Comparison of ENCODE assay signal across 8 cellular contexts in the genomic region with DNA sequence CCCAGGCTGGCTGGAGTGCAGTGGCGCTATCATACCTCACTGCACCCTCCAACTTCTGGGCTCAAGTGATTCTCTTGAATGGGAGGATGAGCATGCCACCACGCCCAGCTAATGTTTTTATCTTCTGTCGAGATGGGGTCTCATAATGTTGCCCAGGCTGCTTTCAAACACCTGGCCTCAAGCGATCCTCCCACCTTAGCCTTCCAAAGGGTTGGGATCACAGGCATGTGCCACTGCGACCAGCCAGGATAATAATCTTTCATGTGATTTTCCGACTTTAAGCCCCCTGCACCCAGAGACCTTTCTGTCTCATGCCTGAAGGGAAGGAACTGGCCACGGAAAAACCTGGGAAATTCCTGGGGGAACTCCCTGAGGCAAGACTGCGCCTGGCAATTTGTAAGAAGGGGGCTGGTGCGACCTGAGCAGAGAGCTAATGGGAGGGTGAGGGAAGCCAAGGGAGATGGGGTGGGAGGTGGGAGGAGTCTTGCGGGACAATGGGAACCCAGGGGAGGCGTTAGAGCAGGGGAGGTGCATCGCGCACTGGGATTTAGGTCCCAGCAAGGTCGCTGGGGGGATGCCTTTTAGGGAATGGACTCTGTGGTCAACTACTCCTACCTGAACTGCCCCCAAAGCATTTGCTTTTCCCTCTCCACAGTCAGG. TPM values are rescaled to one million over a fixed set of nuclear protein-coding genes. Genes with fewer than 3 reads are reported as not detected.
DNase-seq lines count a peak whose midpoint lies in the region; ATAC-seq and TF ChIP-seq lines count a peak whose summit lies in the region.

No MANE protein-coding gene starts in this region.

- H3K4me1 ChIP-seq in MM.1S (ENCODE audit: low read length) (peaks cover 11% of the 10 kb centered on the region), transverse colon (peaks cover 10 to 22% (median 16%) of the 10 kb centered on the region in 4 donors)

- intact Hi-C loops in transverse colon (cut with DNase I; ENCODE audit: low total_unique reads), result no loop called here

- H3K9me3 ChIP-seq in MM.1S (replicated peaks; ENCODE audit: insufficient read depth, low read length) (no peaks in the 10 kb centered on the region), neural cell (ENCODE audit: low read length) (no peaks in the 10 kb centered on the region), transverse colon (no peaks in the 10 kb centered on the region)

- H3K27ac ChIP-seq in MM.1S (ENCODE audit: low read length) (no peak overlapping the region), neural cell (ENCODE audit: low read length) (no peak overlapping the region), transverse colon (no peak overlapping the region)

- no peaks in the 10 kb centered on the region for H3F3A ChIP-seq in MM.1S (ENCODE audit: insufficient read depth, low read length)
- no peaks in the 10 kb centered on the region for H3F3A ChIP-seq in neural cell (ENCODE audit: insufficient read depth, low read length, poor library complexity, severe bottlenecking)

- H3K36me3 ChIP-seq in MM.1S (replicated peaks; ENCODE audit: insufficient read depth, low read length) (no peaks in the 10 kb centered on the region), neural cell (ENCODE audit: insufficient read depth, low read length) (no peaks in the 10 kb centered on the region), transverse colon (no peaks in the 10 kb centered on the region)

- H3K79me2 ChIP-seq in MM.1S (ENCODE audit: low read length) (peaks cover 11% of the 10 kb centered on the region), neural cell (replicated peaks; ENCODE audit: insufficient read depth, low read length) (peaks cover 10% of the 10 kb centered on the region)

- peak overlapping the region; percentile 64 for H2AFZ ChIP-seq in MM.1S (ENCODE audit: low read length)
- peak overlapping the region; percentile 90 for H2AFZ ChIP-seq in neural cell (ENCODE audit: low read depth, low read length)

- TF ChIP-seq RAD21 in neural cell (conservative IDR thresholded peaks at IDR 0.05), result no peak

- no peak for TF ChIP-seq POLR2A in transverse colon (IDR thresholded peaks at IDR 0.05)

- H3K4me3 ChIP-seq in MM.1S (ENCODE audit: low read length) (peak overlapping the region; percentile 93; the same call in 1 of the 2 replicates), neural cell (ENCODE audit: low read length) (peak overlapping the region; percentile 92), transverse colon (peak overlapping the region in 2 of 4 donors; percentile 87 to 92)

- TF ChIP-seq EP300 in neural cell (conservative IDR thresholded peaks at IDR 0.05; ENCODE audit: poor library complexity, severe bottlenecking) (no peak), transverse colon (IDR thresholded peaks at IDR 0.05; ENCODE audit: low read depth) (no peak)

- ATAC-seq in GM21619 (IDR thresholded peaks at IDR 0.05; ENCODE audit: unreplicated experiment) (no peak), GM18519 (IDR thresholded peaks at IDR 0.05; ENCODE audit: low FRiP score, unreplicated experiment) (no peak)

- in situ Hi-C loops in transverse colon (cut with MboI; ENCODE audit: low pct_ligation_motif_present in 1 of 4, low pct_unique_long_range_greater_than_20kb in 1 of 4, low sequenced_read_pairs in 3 of 4), result loop anchor here in 3 of 4 donors (10.0 to 25.0 kb wide), 2 partner anchors 123 to 131 kb away; no protein-coding TSS in a partner anchor

- H3K9ac ChIP-seq in MM.1S (ENCODE audit: low read length) (no peak overlapping the region), neural cell (ENCODE audit: low read length) (peak overlapping the region; percentile 77)

- 10 to 31% methylated on average over 9 to 14 of the region's 14 CpGs for WGBS in transverse colon (ENCODE audit: low coverage in 1 of 2), 2 donors

- TF ChIP-seq CTCF in MM.1S (IDR thresholded peaks at IDR 0.05; ENCODE audit: low read length) (no peak), neural cell (IDR thresholded peaks at IDR 0.05; ENCODE audit: poor library complexity, severe bottlenecking) (no peak), transverse colon (IDR thresholded peaks at IDR 0.05) (no peak)

- H4K20me1 ChIP-seq in MM.1S (ENCODE audit: insufficient read depth, low read length) (no peaks in the 10 kb centered on the region), neural cell (ENCODE audit: insufficient read depth) (no peaks in the 10 kb centered on the region)

- DNase-seq in COR-L47 (lab: John Stamatoyannopoulos, UW) (peak; percentile 32), MM.1S (no peak), dermis blood vessel endothelial cell (peak; percentile 34), HCEC 1CT (no peak), transverse colon (no peak)

- H3K27me3 ChIP-seq in MM.1S (replicated peaks; ENCODE audit: insufficient read depth, low read length) (peaks cover 18% of the 10 kb centered on the region), neural cell (ENCODE audit: insufficient read depth, low read depth, low read length) (no peaks in the 10 kb centered on the region), transverse colon (no peaks in the 10 kb centered on the region)

- H3K9me2 ChIP-seq in MM.1S (replicated peaks; ENCODE audit: insufficient read depth, low read length), result no peaks in the 10 kb centered on the region
- no peaks in the 10 kb centered on the region for H3K9me2 ChIP-seq in neural cell (ENCODE audit: insufficient read depth, low read length)

- H3K4me2 ChIP-seq in MM.1S (ENCODE audit: low read depth, low read length), result peak overlapping the region; percentile 99
- H3K4me2 ChIP-seq in neural cell (ENCODE audit: low read length), result no peak overlapping the region

TF ChIP-seq in neural cell, 6 proteins besides CTCF, POLR2A, EP300 and RAD21:
- TF ChIP-seq, protein P1, sequence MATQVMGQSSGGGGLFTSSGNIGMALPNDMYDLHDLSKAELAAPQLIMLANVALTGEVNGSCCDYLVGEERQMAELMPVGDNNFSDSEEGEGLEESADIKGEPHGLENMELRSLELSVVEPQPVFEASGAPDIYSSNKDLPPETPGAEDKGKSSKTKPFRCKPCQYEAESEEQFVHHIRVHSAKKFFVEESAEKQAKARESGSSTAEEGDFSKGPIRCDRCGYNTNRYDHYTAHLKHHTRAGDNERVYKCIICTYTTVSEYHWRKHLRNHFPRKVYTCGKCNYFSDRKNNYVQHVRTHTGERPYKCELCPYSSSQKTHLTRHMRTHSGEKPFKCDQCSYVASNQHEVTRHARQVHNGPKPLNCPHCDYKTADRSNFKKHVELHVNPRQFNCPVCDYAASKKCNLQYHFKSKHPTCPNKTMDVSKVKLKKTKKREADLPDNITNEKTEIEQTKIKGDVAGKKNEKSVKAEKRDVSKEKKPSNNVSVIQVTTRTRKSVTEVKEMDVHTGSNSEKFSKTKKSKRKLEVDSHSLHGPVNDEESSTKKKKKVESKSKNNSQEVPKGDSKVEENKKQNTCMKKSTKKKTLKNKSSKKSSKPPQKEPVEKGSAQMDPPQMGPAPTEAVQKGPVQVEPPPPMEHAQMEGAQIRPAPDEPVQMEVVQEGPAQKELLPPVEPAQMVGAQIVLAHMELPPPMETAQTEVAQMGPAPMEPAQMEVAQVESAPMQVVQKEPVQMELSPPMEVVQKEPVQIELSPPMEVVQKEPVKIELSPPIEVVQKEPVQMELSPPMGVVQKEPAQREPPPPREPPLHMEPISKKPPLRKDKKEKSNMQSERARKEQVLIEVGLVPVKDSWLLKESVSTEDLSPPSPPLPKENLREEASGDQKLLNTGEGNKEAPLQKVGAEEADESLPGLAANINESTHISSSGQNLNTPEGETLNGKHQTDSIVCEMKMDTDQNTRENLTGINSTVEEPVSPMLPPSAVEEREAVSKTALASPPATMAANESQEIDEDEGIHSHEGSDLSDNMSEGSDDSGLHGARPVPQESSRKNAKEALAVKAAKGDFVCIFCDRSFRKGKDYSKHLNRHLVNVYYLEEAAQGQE (IDR thresholded peaks at IDR 0.05; ENCODE audit: borderline replicate concordance), result no peak
- TF ChIP-seq MXI1 (conservative IDR thresholded peaks at IDR 0.05; ENCODE audit: poor library complexity, severe bottlenecking), result no peak
- no peak for TF ChIP-seq SMC3 (conservative IDR thresholded peaks at IDR 0.05; ENCODE audit: poor library complexity)
- TF ChIP-seq POLR2AphosphoS5 (IDR thresholded peaks at IDR 0.05), result no peak
- TF ChIP-seq TAF1 (IDR thresholded peaks at IDR 0.05; ENCODE audit: low read depth), result no peak
- no peak for TF ChIP-seq EZH2 (IDR thresholded peaks at IDR 0.05; ENCODE audit: borderline replicate concordance, insufficient read depth, low read length, poor library complexity, severe bottlenecking)

RNA-seq across cellular contexts. Expression of gene CCDC124, which starts 1.2 kb away (rescaled TPM):
- 24.8 and 58.4 TPM in 2 replicates for total RNA-seq in dermis blood vessel endothelial cell
- polyA plus RNA-seq in neural cell, result 30.4 and 31.0 TPM in 2 replicates
- 20.2 and 22.1 TPM in 2 replicates for polyA minus RNA-seq in neural cell
- 10 to 100 TPM; 36.9 to 93.5 (median 41.4) TPM for total RNA-seq in transverse colon

RNA-seq across cellular contexts. Expression of gene KCNN1, which starts 35.2 kb away (rescaled TPM):
- total RNA-seq in dermis blood vessel endothelial cell (under 0.01 and 0.42 TPM in 2 replicates), transverse colon (1 to 10 TPM in 1 of 4 donors, not detected in 3; 1.6 TPM)
- 9.9 and 13.8 TPM in 2 replicates for polyA plus RNA-seq in neural cell
- 17.2 and 18.0 TPM in 2 replicates for polyA minus RNA-seq in neural cell

RNA-seq across cellular contexts. Expression of gene SLC5A5, which starts 59.9 kb away (rescaled TPM):
- total RNA-seq in dermis blood vessel endothelial cell (not detected in 2 replicates), transverse colon (not detected)
- polyA plus RNA-seq in neural cell, result not detected in 2 replicates
- not detected in 2 replicates for polyA minus RNA-seq in neural cell

Comparison
In these comparisons a context has a peak if more than half of its experiments do, and no peak if none do; other contexts are left out.
1. DNase-seq: peak in COR-L47 (single experiment) and dermis blood vessel endothelial cell (single experiment); none in MM.1S (single experiment), HCEC 1CT (single experiment) and transverse colon (single experiment).